In the genomic region with DNA sequence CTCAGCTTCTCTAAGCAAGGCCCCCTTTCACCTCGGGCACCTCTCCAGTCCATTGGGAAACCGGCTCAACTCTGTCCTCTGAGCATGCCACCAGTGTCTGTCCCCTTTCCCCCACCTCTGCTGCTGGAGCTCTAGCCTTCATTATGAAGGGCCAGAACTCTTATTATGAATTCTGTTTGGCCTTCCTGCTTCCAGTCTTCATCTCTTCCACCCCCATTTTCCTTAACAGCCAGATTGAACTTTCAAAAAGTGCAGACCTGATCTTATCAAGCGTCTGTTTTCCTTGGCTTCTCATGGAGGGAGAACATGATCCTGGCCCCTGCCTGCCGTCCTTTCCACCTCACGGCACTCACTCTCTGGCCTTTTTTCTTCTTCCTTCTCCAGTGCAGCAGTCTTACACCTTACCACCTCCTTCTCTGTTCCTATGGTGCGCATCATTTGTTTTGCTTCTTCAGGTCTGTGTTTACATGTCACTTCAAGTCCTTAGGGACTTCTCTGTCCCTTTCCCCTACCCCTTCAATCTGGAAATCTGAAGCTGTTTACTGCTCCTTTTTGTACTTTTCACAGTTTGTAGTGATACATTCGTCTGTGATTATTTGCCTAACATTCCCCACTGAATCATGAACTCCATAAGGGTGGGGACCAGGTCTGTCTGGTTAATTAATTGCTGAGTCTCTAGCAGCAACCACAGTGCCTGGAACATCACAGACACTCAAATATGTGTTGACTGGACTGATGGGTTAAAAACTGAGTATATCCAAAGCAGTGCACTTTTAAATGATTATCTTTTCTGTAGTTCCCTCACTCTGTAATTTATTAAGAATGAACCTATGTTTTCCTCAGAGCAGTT, we compare ENCODE assay signal across 11 cellular contexts. TPM values are rescaled to one million over a fixed set of nuclear protein-coding genes. Genes with fewer than 3 reads are reported as not detected.
DNase-seq lines count a peak whose midpoint lies in the region; ATAC-seq and TF ChIP-seq lines count a peak whose summit lies in the region.
"Had no signal": no experiment of that assay in that cellular context is flagged by ENCODE, and none has a peak within 500 bp of the region (broad histone marks: within the 10 kb centered on the region; RNA-seq: fewer than 3 reads in every experiment).

No MANE protein-coding gene starts in this region.

- DNase-seq in activated CD4-positive, alpha-beta T cell treated with anti-CD3 and anti-CD28 coated beads, Interleukin-2, amount 10 ng/mL, durations not matched to agents 24 days and 14 days: no peak
- no peak for DNase-seq in activated CD4-positive, alpha-beta T cell treated with anti-CD3 and anti-CD28 coated beads, Interleukin-2, amount 50 U/mL, for 48 hours
- DNase-seq in brain microvascular endothelial cell: peak; percentile 55
- peak; percentile 66 for DNase-seq in left lobe of liver (ENCODE audit: low spot score)
- DNase-seq in tibial artery: no peak
- no peak for DNase-seq in NCI-H1092 treated with DMSO at 0.1 percent for 48 hours (lab: John Stamatoyannopoulos, UW)
- DNase-seq in glutamatergic neuron: no peak
- DNase-seq: hypothalamus; NCI-H524 treated with DMSO at 0.1 percent for 48 hours; stimulated activated CD4-positive, alpha-beta T cell treated with anti-CD3 and anti-CD28 coated beads, Interleukin-2, amount 100 ng/mL, for 48 hours had no signal

- H3K27ac ChIP-seq in brain microvascular endothelial cell (peak overlapping the region; percentile 54), tibial artery (peak overlapping the region; percentile 62 to 75)

- peaks cover 75% of the 10 kb centered on the region for H3K4me1 Mint-ChIP-seq in activated CD4-positive, alpha-beta T cell treated with anti-CD3 and anti-CD28 coated beads, Interleukin-2, amount 10 ng/mL, durations not matched to agents 24 days and 14 days
- peaks cover 28% of the 10 kb centered on the region for H3K4me1 Mint-ChIP-seq in glutamatergic neuron (ENCODE audit: low read depth, unreplicated experiment)

- no peak overlapping the region for H3K4me3 Mint-ChIP-seq in activated CD4-positive, alpha-beta T cell treated with anti-CD3 and anti-CD28 coated beads, Interleukin-2, amount 10 ng/mL, durations not matched to agents 24 days and 14 days
- H3K4me3 Mint-ChIP-seq in glutamatergic neuron (ENCODE audit: unreplicated experiment): no peak overlapping the region

- H3K36me3 Mint-ChIP-seq in activated CD4-positive, alpha-beta T cell treated with anti-CD3 and anti-CD28 coated beads, Interleukin-2, amount 10 ng/mL, durations not matched to agents 24 days and 14 days (ENCODE audit: low read depth): peaks cover 15% of the 10 kb centered on the region
- peaks cover 5% of the 10 kb centered on the region for H3K36me3 Mint-ChIP-seq in glutamatergic neuron (ENCODE audit: unreplicated experiment)

- no peaks in the 10 kb centered on the region for H3K27me3 ChIP-seq in brain microvascular endothelial cell (replicated peaks)
- H3K27me3 ChIP-seq in tibial artery: no peaks in the 10 kb centered on the region

- ATAC-seq in left lobe of liver (peak; percentile 65), GM18519 (IDR thresholded peaks at IDR 0.05; ENCODE audit: low FRiP score, unreplicated experiment) (no peak)

- H3K4me1 ChIP-seq in tibial artery: peaks cover 0 to 82% (median 53%) of the 10 kb centered on the region in 4 donors

- H3K4me3 ChIP-seq in brain microvascular endothelial cell (ENCODE audit: low read depth, low read length): no peak overlapping the region
- no peak overlapping the region for H3K4me3 ChIP-seq in tibial artery

- in situ Hi-C loops in brain microvascular endothelial cell (cut with HindIII; ENCODE audit: low pct_ligation_motif_present, low sequenced_read_pairs): no loop called here

- H3K27me3 Mint-ChIP-seq in activated CD4-positive, alpha-beta T cell treated with anti-CD3 and anti-CD28 coated beads, Interleukin-2, amount 10 ng/mL, durations not matched to agents 24 days and 14 days: no peaks in the 10 kb centered on the region
- no peaks in the 10 kb centered on the region for H3K27me3 Mint-ChIP-seq in glutamatergic neuron (ENCODE audit: unreplicated experiment)

- H3K36me3 ChIP-seq in brain microvascular endothelial cell (replicated peaks): no peaks in the 10 kb centered on the region
- H3K36me3 ChIP-seq in tibial artery: peaks cover 0 to 7% (median 6%) of the 10 kb centered on the region in 3 donors

- no peaks in the 10 kb centered on the region for H3K9me3 ChIP-seq in tibial artery

- intact Hi-C loops in activated CD4-positive, alpha-beta T cell treated with anti-CD3 and anti-CD28 coated beads, Interleukin-2, amount 10 ng/mL, durations not matched to agents 24 days and 14 days (cut with micrococcal nuclease): loop anchor here (5.0 kb wide), 1 partner anchor 152 kb away; a partner anchor contains a TSS
- intact Hi-C loops in tibial artery (cut with DNase I; ENCODE audit: low total_unique reads): no loop called here

- peak overlapping the region; percentile 8 for H3K27ac Mint-ChIP-seq in activated CD4-positive, alpha-beta T cell treated with anti-CD3 and anti-CD28 coated beads, Interleukin-2, amount 10 ng/mL, durations not matched to agents 24 days and 14 days
- H3K27ac Mint-ChIP-seq in glutamatergic neuron (ENCODE audit: unreplicated experiment): no peak overlapping the region

- H3K9me3 Mint-ChIP-seq in activated CD4-positive, alpha-beta T cell treated with anti-CD3 and anti-CD28 coated beads, Interleukin-2, amount 10 ng/mL, durations not matched to agents 24 days and 14 days: no peaks in the 10 kb centered on the region
- H3K9me3 Mint-ChIP-seq in glutamatergic neuron (ENCODE audit: unreplicated experiment): no peaks in the 10 kb centered on the region

- no peak for TF ChIP-seq CTCF in brain microvascular endothelial cell (IDR thresholded peaks at IDR 0.05; ENCODE audit: low read depth, low read length, missing control alignments)
- no peak for TF ChIP-seq CTCF in tibial artery (IDR thresholded peaks at IDR 0.05)
- TF ChIP-seq CTCF in glutamatergic neuron (IDR thresholded peaks at IDR 0.05; ENCODE audit: partially characterized antibody, unreplicated experiment): no peak

RNA-seq across cellular contexts. Expression of a gene that starts 55.8 kb away (rescaled TPM):
- 19.1 and 19.2 TPM in 2 replicates for total RNA-seq in activated CD4-positive, alpha-beta T cell treated with anti-CD3 and anti-CD28 coated beads, Interleukin-2, amount 10 ng/mL, durations not matched to agents 24 days and 14 days
- total RNA-seq in left lobe of liver: 60.8 TPM
- 53.2 TPM for total RNA-seq in glutamatergic neuron (ENCODE audit: unreplicated experiment)

Comparison
In these comparisons a context has a peak if more than half of its experiments do, and no peak if none do; other contexts are left out.
1. DNase-seq: peak in brain microvascular endothelial cell (single experiment) and left lobe of liver (single experiment); none in activated CD4-positive, alpha-beta T cell treated with anti-CD3 and anti-CD28 coated beads, Interleukin-2, amount 10 ng/mL, durations not matched to agents 24 days and 14 days (single experiment), activated CD4-positive, alpha-beta T cell treated with anti-CD3 and anti-CD28 coated beads, Interleukin-2, amount 50 U/mL, for 48 hours (0 of 2), tibial artery (0 of 2), NCI-H1092 treated with DMSO at 0.1 percent for 48 hours (single experiment) and glutamatergic neuron (single experiment).